ENCODE assay signal across 18 cellular contexts in the genomic region with DNA sequence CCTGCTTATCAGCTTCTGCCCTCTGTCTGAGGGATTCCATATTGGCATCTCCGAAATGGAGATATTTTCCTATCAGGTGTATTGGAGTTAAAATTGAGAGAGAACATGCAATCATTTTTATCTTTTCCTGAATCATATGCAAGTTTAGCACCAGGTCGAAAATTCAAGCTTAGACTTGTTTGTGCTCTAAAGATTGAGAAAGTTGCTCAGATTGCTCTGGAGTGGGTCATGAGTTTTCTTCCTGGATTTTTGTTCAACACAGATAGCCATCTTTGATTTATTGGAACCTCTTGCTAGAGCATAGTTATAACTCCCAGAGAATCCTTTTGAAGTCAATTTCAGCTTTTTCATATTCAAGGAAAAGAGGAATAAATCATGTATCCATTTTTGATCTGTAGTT.
"Had no signal": no experiment of that assay in that cellular context is flagged by ENCODE, and none has a peak within 500 bp of the region (broad histone marks: within the 10 kb centered on the region; RNA-seq: fewer than 3 reads in every experiment).

No MANE protein-coding gene starts in this region.

- H3K27me3 ChIP-seq: esophagus squamous epithelium, sigmoid colon, spleen, testis, upper lobe of left lung had no signal

- H3K27ac ChIP-seq: sigmoid colon, spleen, testis had no signal

- H3K36me3 ChIP-seq: esophagus squamous epithelium, sigmoid colon, spleen, upper lobe of left lung had no signal

- H3K4me1 Mint-ChIP-seq: activated CD4-positive, alpha-beta T cell treated with anti-CD3 and anti-CD28 coated beads for 36 hours; activated naive CD4-positive, alpha-beta T cell treated with anti-CD3 and anti-CD28 coated beads, Interleukin-2, amount 50 U/mL, for 24 hours; stimulated activated memory B cell treated with anti-CD40 and anti-IgM and Interleukin-4, amounts not matched to agents 10 μg/mL and 1 μg/mL and 100 μg/mL, for 72 hours had no signal

- DNase-seq: activated CD4-positive, alpha-beta T cell treated with anti-CD3 and anti-CD28 coated beads for 36 hours; activated CD4-positive, alpha-beta T cell treated with anti-CD3 and anti-CD28 coated beads, Interleukin-2, amount 50 U/mL, for 48 hours; activated gamma-delta T cell; effector CD4-positive, alpha-beta T cell; esophagus squamous epithelium; sigmoid colon; spleen; stimulated activated CD4-positive, alpha-beta T cell treated with anti-CD3 and anti-CD28 coated beads, Interleukin-4, amount 100 ng/mL, for 4 hours; SW 1271; testis; upper lobe of left lung had no signal

- H3K9me3 ChIP-seq: esophagus squamous epithelium, sigmoid colon, testis, upper lobe of left lung had no signal

- H3K4me3 Mint-ChIP-seq: activated CD4-positive, alpha-beta T cell treated with anti-CD3 and anti-CD28 coated beads for 36 hours; activated naive CD4-positive, alpha-beta T cell treated with anti-CD3 and anti-CD28 coated beads, Interleukin-2, amount 50 U/mL, for 24 hours; neural crest cell; stimulated activated memory B cell treated with anti-CD40 and anti-IgM and Interleukin-4, amounts not matched to agents 10 μg/mL and 1 μg/mL and 100 μg/mL, for 72 hours; T-helper 2 cell treated with Interferon-gamma antibody and Interleukin-4, amounts not matched to agents 5 μg/mL and 100 μg/mL, for 36 hours had no signal

- FAIRE-seq: astrocyte, TTC549 had no signal

- H3K4me1 ChIP-seq: spleen, testis had no signal

- H3K27me3 Mint-ChIP-seq: activated CD4-positive, alpha-beta T cell treated with anti-CD3 and anti-CD28 coated beads for 36 hours; activated naive CD4-positive, alpha-beta T cell treated with anti-CD3 and anti-CD28 coated beads, Interleukin-2, amount 50 U/mL, for 24 hours; stimulated activated memory B cell treated with anti-CD40 and anti-IgM and Interleukin-4, amounts not matched to agents 10 μg/mL and 1 μg/mL and 100 μg/mL, for 72 hours had no signal

- ATAC-seq: activated CD4-positive, alpha-beta T cell treated with anti-CD3 and anti-CD28 coated beads for 36 hours; stimulated activated memory B cell treated with anti-CD40 and anti-IgM and Interleukin-4, amounts not matched to agents 10 μg/mL and 1 μg/mL and 100 μg/mL, for 72 hours had no signal

- H3K9me3 Mint-ChIP-seq: neural crest cell had no signal

- H3K27ac Mint-ChIP-seq: activated CD4-positive, alpha-beta T cell treated with anti-CD3 and anti-CD28 coated beads for 36 hours; activated naive CD4-positive, alpha-beta T cell treated with anti-CD3 and anti-CD28 coated beads, Interleukin-2, amount 50 U/mL, for 24 hours; stimulated activated memory B cell treated with anti-CD40 and anti-IgM and Interleukin-4, amounts not matched to agents 10 μg/mL and 1 μg/mL and 100 μg/mL, for 72 hours; T-helper 2 cell treated with Interferon-gamma antibody and Interleukin-4, amounts not matched to agents 5 μg/mL and 100 μg/mL, for 36 hours had no signal

- H3K36me3 Mint-ChIP-seq: activated naive CD4-positive, alpha-beta T cell treated with anti-CD3 and anti-CD28 coated beads, Interleukin-2, amount 50 U/mL, for 24 hours; stimulated activated memory B cell treated with anti-CD40 and anti-IgM and Interleukin-4, amounts not matched to agents 10 μg/mL and 1 μg/mL and 100 μg/mL, for 72 hours had no signal

- H3K4me3 ChIP-seq: esophagus squamous epithelium, lung, sigmoid colon, spleen, testis, upper lobe of left lung had no signal
